ENCODE assay signal across 20 cellular contexts in genomic region chr19:48922548-48923490, GRCh38. TPM values are rescaled to one million over a fixed set of nuclear protein-coding genes. Genes with fewer than 3 reads are reported as not detected.
DNase-seq lines count a peak whose midpoint lies in the region; ATAC-seq, FAIRE-seq and TF ChIP-seq lines count a peak whose summit lies in the region.
"Had no signal": no experiment of that assay in that cellular context is flagged by ENCODE, and none has a peak within 500 bp of the region (broad histone marks: within the 10 kb centered on the region; RNA-seq: fewer than 3 reads in every experiment).

No MANE protein-coding gene starts in this region.

- H3K4me1 ChIP-seq in Caco-2 = no peaks in the 10 kb centered on the region
- H3K4me1 ChIP-seq in K562 (replicated peaks in 1 of 2; ENCODE audit: control insufficient read depth in 2 of 2, insufficient read depth in 2 of 2, low read length in 2 of 2) = peaks cover 10 to 16% of the 10 kb centered on the region in 2 experiments; a peak in 4 of 5 replicates
- H3K4me1 ChIP-seq in neural progenitor cell = no peaks in the 10 kb centered on the region
- H3K4me1 ChIP-seq in mesendoderm (ENCODE audit: control insufficient read depth, low read depth, low read length) = no peaks in the 10 kb centered on the region
- H3K4me1 ChIP-seq: HAP-1 had no signal

- no peak for TF ChIP-seq POLR2A in K562 (conservative IDR thresholded peaks at IDR 0.05)

- no peak for TF ChIP-seq EP300 in K562 (IDR thresholded peaks at IDR 0.05; ENCODE audit: low read length)

- H3K79me2 ChIP-seq in K562 (ENCODE audit: control insufficient read depth, insufficient read depth, low read length) (no peaks in the 10 kb centered on the region), neural progenitor cell (ENCODE audit: low read depth) (no peaks in the 10 kb centered on the region), mesendoderm (ENCODE audit: control insufficient read depth, insufficient read depth, low read length) (no peaks in the 10 kb centered on the region)

- H3K4me3 ChIP-seq in Caco-2 (ENCODE audit: low read depth, low read length) (no peak overlapping the region), H7 (ENCODE audit: insufficient read depth, low read depth, low read length) (no peak overlapping the region), K562 (no peak overlapping the region), neural progenitor cell (no peak overlapping the region), mesendoderm (ENCODE audit: low read length) (no peak overlapping the region)
- H3K4me3 ChIP-seq: BLaER1, HAP-1, MG63 had no signal

- CTCF ChIA-PET in Caco-2 (lab: Charles Lee) = no interaction called here
- CTCF ChIA-PET in K562 (lab: Yijun Ruan, JAX; ENCODE audit: low intra/inter-chr PET ratio) = no interaction called here

- intact Hi-C loops in Caco-2 (cut with micrococcal nuclease; ENCODE audit: unreplicated experiment) = no loop called here
- intact Hi-C loops in K562 (cut with micrococcal nuclease) = no loop called here

- WGBS in K562 (ENCODE audit: insufficient coverage, low coverage, missing lambda C conversion rate) = 88% methylated on average over 18 of the region's 18 CpGs
- no CpG with 5 or more reads among the region's 18 CpGs for WGBS in mesendoderm (ENCODE audit: extremely low coverage, insufficient coverage, low lambda C conversion rate)

- no peak overlapping the region for H2BK15ac ChIP-seq in mesendoderm (replicated peaks; ENCODE audit: low read depth)

- H3K4ac ChIP-seq in mesendoderm (ENCODE audit: low read depth, low read length) = no peak overlapping the region

- no peak overlapping the region for H2AFZ ChIP-seq in K562 (ENCODE audit: low read depth, low read length)
- no peak overlapping the region for H2AFZ ChIP-seq in neural progenitor cell (replicated peaks)

- peak overlapping the region; percentile 23 for H3K27ac Mint-ChIP-seq in Caco-2 (ENCODE audit: unreplicated experiment)
- H3K27ac Mint-ChIP-seq in neural progenitor cell = peak overlapping the region; percentile 65

- no peak overlapping the region for H3K23ac ChIP-seq in mesendoderm (ENCODE audit: low read length)

- H3K4me2 ChIP-seq in K562 (ENCODE audit: insufficient read depth, low read length) (no peak overlapping the region), neural progenitor cell (no peak overlapping the region), mesendoderm (ENCODE audit: low read length) (no peak overlapping the region)
- H3K4me2 ChIP-seq: BLaER1, KMS-11 had no signal

- DNase-seq in Caco-2 = no peak
- peak; percentile 40 for DNase-seq in H7
- no peak for DNase-seq in K562 (ENCODE audit: extremely low read depth in 1 of 4, low spot score in 3 of 4)
- no peak for DNase-seq in neural progenitor cell (ENCODE audit: low spot score)
- no peak for DNase-seq in H4 (ENCODE audit: low spot score)
- DNase-seq in mesendoderm = no peak
- DNase-seq: CD8-positive, alpha-beta memory T cell; DMS 273 treated with DMSO at 0.1 percent for 48 hours; MG63; NCI-H1105; NCI-H187; NCI-H69; NK-92 treated with Interleukin-12 subunit alpha and Interleukin-12 subunit beta, amount 100 ng/mL, for 24 hours; SHP77 had no signal

- no peaks in the 10 kb centered on the region for H3K27me3 ChIP-seq in Caco-2 (replicated peaks; ENCODE audit: control insufficient read depth, insufficient read depth, low read length)
- no peaks in the 10 kb centered on the region for H3K27me3 ChIP-seq in H7 (ENCODE audit: control insufficient read depth, insufficient read depth, low read length)
- H3K27me3 ChIP-seq in K562 (ENCODE audit: control insufficient read depth in 2 of 2, insufficient read depth in 2 of 2, low read length in 2 of 2) = no peaks in the 10 kb centered on the region
- no peaks in the 10 kb centered on the region for H3K27me3 ChIP-seq in neural progenitor cell
- no peaks in the 10 kb centered on the region for H3K27me3 ChIP-seq in mesendoderm (ENCODE audit: insufficient read depth, low read length, poor library complexity)
- H3K27me3 ChIP-seq: BLaER1, MG63 had no signal

- H3K36me3 Mint-ChIP-seq in Caco-2 (ENCODE audit: insufficient read depth, unreplicated experiment) (peaks cover 29% of the 10 kb centered on the region), neural progenitor cell (peaks cover 14% of the 10 kb centered on the region)

- in situ Hi-C loops in K562 (cut with MboI) = no loop called here

- no peaks in the 10 kb centered on the region for H3K4me1 Mint-ChIP-seq in Caco-2 (ENCODE audit: low read depth, unreplicated experiment)
- no peaks in the 10 kb centered on the region for H3K4me1 Mint-ChIP-seq in neural progenitor cell

- H4K8ac ChIP-seq in mesendoderm (ENCODE audit: low read depth, low read length) = no peak overlapping the region

- no peak for TF ChIP-seq RAD21 in K562 (CRISPR knock-in tag; conservative IDR thresholded peaks at IDR 0.05 in 1 of 2, IDR thresholded peaks at IDR 0.05 in 1 of 2)

- TSS peak; percentile 78 for BruUV-seq in Caco-2 (replicated peaks; lab: Mats Ljungman, UMichigan)
- BruUV-seq in K562 (replicated peaks; lab: Mats Ljungman, UMichigan) = TSS peak; percentile 83

- no peak overlapping the region for H3K56ac ChIP-seq in mesendoderm (ENCODE audit: low read length)

- H3K4me3 Mint-ChIP-seq in Caco-2 (ENCODE audit: unreplicated experiment) (no peak overlapping the region), neural progenitor cell (no peak overlapping the region)
- H3K4me3 Mint-ChIP-seq: CD8-positive, alpha-beta memory T cell had no signal

- POLR2A ChIA-PET in Caco-2 (lab: Charles Lee) (no interaction called here), K562 (lab: Yijun Ruan, JAX) (interaction anchor here (1.0 to 3.5 kb wide), 3 partner anchors 10 to 48 kb away, joined by 3 to 19 read pairs (median 4); partner anchors contain the start of gene DHDH)

- H3K9me3 ChIP-seq in Caco-2 (no peaks in the 10 kb centered on the region), K562 (replicated peaks; ENCODE audit: control insufficient read depth, insufficient read depth, low read depth, low read length) (no peaks in the 10 kb centered on the region), neural progenitor cell (ENCODE audit: low read depth) (no peaks in the 10 kb centered on the region)
- H3K9me3 ChIP-seq: BLaER1, HAP-1, MG63 had no signal

- no peaks in the 10 kb centered on the region for H3F3A ChIP-seq in neural progenitor cell (ENCODE audit: low read depth)

- FAIRE-seq in K562 (lab: Jason Lieb, UNC) = no peak

- H3K9ac ChIP-seq in K562 (ENCODE audit: insufficient read depth in 1 of 2, low read depth in 2 of 2, low read length in 2 of 2) (no peak overlapping the region), neural progenitor cell (no peak overlapping the region), mesendoderm (ENCODE audit: low read length) (no peak overlapping the region)
- H3K9ac ChIP-seq: BLaER1, KMS-11 had no signal

- H3K9me1 ChIP-seq in K562 (ENCODE audit: control insufficient read depth, insufficient read depth, low read length) = no peaks in the 10 kb centered on the region

- ATAC-seq in K562 (no peak), HG02763 (IDR thresholded peaks at IDR 0.05; ENCODE audit: unreplicated experiment) (no peak)
- ATAC-seq: SK-N-SH treated with all-trans-retinoic acid at 6 μM for 48 hours had no signal

- TF ChIP-seq CTCF in Caco-2 (IDR thresholded peaks at IDR 0.05; ENCODE audit: insufficient read depth in 1 of 2, low read depth in 1 of 2, low read length in 1 of 2, severe bottlenecking in 1 of 2, unreplicated experiment in 1 of 2) = no peak
- TF ChIP-seq CTCF in K562 (IDR thresholded peaks at IDR 0.05 in 2 of 3, conservative IDR thresholded peaks at IDR 0.05 in 1 of 3; ENCODE audit: insufficient read depth in 2 of 3, low read depth in 1 of 3, low read length in 3 of 3) = no peak
- no peak for TF ChIP-seq CTCF in neural progenitor cell (IDR thresholded peaks at IDR 0.05)

- no peak overlapping the region for H2BK5ac ChIP-seq in mesendoderm (ENCODE audit: low read length)

- no peak overlapping the region for H4K5ac ChIP-seq in mesendoderm (ENCODE audit: low read length)

- H3K9me3 Mint-ChIP-seq in Caco-2 (ENCODE audit: unreplicated experiment) = no peaks in the 10 kb centered on the region
- H3K9me3 Mint-ChIP-seq in neural progenitor cell = no peaks in the 10 kb centered on the region
- H3K9me3 Mint-ChIP-seq: CD8-positive, alpha-beta memory T cell had no signal

- no peaks in the 10 kb centered on the region for H3K79me1 ChIP-seq in mesendoderm (ENCODE audit: low read length)

- H4K20me1 ChIP-seq in K562 (replicated peaks; ENCODE audit: control insufficient read depth, insufficient read depth, low read length) = no peaks in the 10 kb centered on the region
- no peaks in the 10 kb centered on the region for H4K20me1 ChIP-seq in neural progenitor cell (ENCODE audit: low read depth)
- H4K20me1 ChIP-seq: BLaER1 had no signal

- H3K27ac ChIP-seq in K562 (ENCODE audit: extremely low read depth, low read depth, low read length) = no peak overlapping the region
- no peak overlapping the region for H3K27ac ChIP-seq in neural progenitor cell
- H3K27ac ChIP-seq in mesendoderm (ENCODE audit: low read depth, low read length) = no peak overlapping the region
- H3K27ac ChIP-seq: BLaER1, KMS-11 had no signal

- no peak overlapping the region for H2AK5ac ChIP-seq in mesendoderm (ENCODE audit: low read length)

- peaks cover 2% of the 10 kb centered on the region; the same call in 1 of the 2 replicates for H3K36me3 ChIP-seq in Caco-2 (ENCODE audit: control insufficient read depth, insufficient read depth, low read length)
- peaks cover 13% of the 10 kb centered on the region for H3K36me3 ChIP-seq in H7 (replicated peaks; ENCODE audit: control insufficient read depth, insufficient read depth, low read length)
- peaks cover 55% of the 10 kb centered on the region; the same call in 2 of the 3 replicates for H3K36me3 ChIP-seq in K562 (ENCODE audit: control insufficient read depth, insufficient read depth, low read length)
- H3K36me3 ChIP-seq in neural progenitor cell = no peaks in the 10 kb centered on the region
- H3K36me3 ChIP-seq in mesendoderm (ENCODE audit: control insufficient read depth, insufficient read depth, low read length) = peaks cover 2% of the 10 kb centered on the region

- no peaks in the 10 kb centered on the region for H3K27me3 Mint-ChIP-seq in Caco-2 (ENCODE audit: insufficient read depth, unreplicated experiment)
- H3K27me3 Mint-ChIP-seq in neural progenitor cell (ENCODE audit: insufficient read depth, low read depth) = no peaks in the 10 kb centered on the region
- H3K27me3 Mint-ChIP-seq: CD8-positive, alpha-beta memory T cell had no signal

- H3K18ac ChIP-seq in mesendoderm (ENCODE audit: low read length) = no peak overlapping the region

- H2BK120ac ChIP-seq in mesendoderm (ENCODE audit: low read depth, low read length) = no peak overlapping the region

RNA-seq across cellular contexts. Expression of gene DHDH, which starts 10.7 kb away (rescaled TPM):
- total RNA-seq in Caco-2 (2022) (2.6 and 3.3 TPM in 2 replicates), K562 (2014; rRNA removed) (1.1 and 1.5 TPM in 2 replicates), K562 (2014; rRNA removed; fragmentation: Illumina TruSeq; extraction: Trizol) (0.44 and 0.51 TPM in 2 replicates), K562 (2015; rRNA removed; fragmentation: Illumina TruSeq; extraction: Trizol) (0.76 and 1.2 TPM in 2 replicates), K562 (2021) (1.6 and 2.1 TPM in 2 replicates), neural progenitor cell (ENCODE audit: low replicate concordance) (1.6 TPM in 1 of 2 replicates, not detected in the other)
- not detected in 2 replicates for total RNA-seq in H7 (2014; rRNA removed; shearing (Covaris generic))
- total RNA-seq in K562 (2011; cell fraction: chromatin; rRNA removed; ENCODE audit: low replicate concordance) = 1.4 and 2.3 TPM in 2 replicates
- total RNA-seq in K562 (2011; cell fraction: nucleolus; rRNA removed) = 1.7 and 2.7 TPM in 2 replicates
- total RNA-seq in K562 (2011; cell fraction: nucleoplasm; rRNA removed) = 0.99 and 1.0 TPM in 2 replicates
- polyA plus RNA-seq in K562 (2011; rRNA removed) (1.9 and 4.2 TPM in 2 replicates), K562 (2014; fragmentation: Illumina TruSeq; extraction: Trizol) (0.37 and 1.2 TPM in 2 replicates), K562 (2014; fragmentation: Nextera tagmentation; extraction: Ambion mirVana) (under 1 TPM; 0.41 to 0.87 TPM), K562 (2014; rRNA removed) (1.3 and 1.6 TPM in 2 replicates)
- 4.5 and 4.6 TPM in 2 replicates for polyA plus RNA-seq in K562 (2011; cell fraction: cytosol; rRNA removed)
- 3.6 and 5.2 TPM in 2 replicates for polyA plus RNA-seq in K562 (2011; cell fraction: nucleus; rRNA removed)
- 2.2 and 4.5 TPM in 2 replicates for polyA plus RNA-seq in K562 (2012)
- polyA minus RNA-seq in K562 (2011; rRNA and poly(A)+ RNA removed) = 0.25 and 0.45 TPM in 2 replicates
- 2.7 TPM in 1 of 2 replicates, not detected in the other for polyA minus RNA-seq in K562 (2011; cell fraction: cytosol; rRNA and poly(A)+ RNA removed)
- 0.81 and 1.6 TPM in 2 replicates for polyA minus RNA-seq in K562 (2011; cell fraction: nucleus; rRNA and poly(A)+ RNA removed)
- total RNA-seq in H4 (2014; rRNA removed; shearing (Covaris generic)) = 0.27 TPM in 1 of 2 replicates, not detected in the other
- 0.27 TPM for polyA plus RNA-seq in mesendoderm (2013, experiment 1 of 2)
- polyA plus RNA-seq in mesendoderm (2013, experiment 2 of 2) = 0.36 TPM
- total RNA-seq: Daoy had no signal

RNA-seq across cellular contexts. Expression of gene NUCB1, which starts 22.7 kb away (rescaled TPM):
- total RNA-seq in Caco-2 (2022) = 140 and 142 TPM in 2 replicates
- total RNA-seq in H7 (2014; rRNA removed; shearing (Covaris generic)) = 173 and 203 TPM in 2 replicates
- 137 and 349 TPM in 2 replicates for total RNA-seq in K562 (2011; cell fraction: chromatin; rRNA removed; ENCODE audit: low replicate concordance)
- total RNA-seq in K562 (2011; cell fraction: nucleolus; rRNA removed) = 313 and 352 TPM in 2 replicates
- total RNA-seq in K562 (2011; cell fraction: nucleoplasm; rRNA removed) = 274 and 285 TPM in 2 replicates
- total RNA-seq in K562 (2014; rRNA removed) = 102 and 111 TPM in 2 replicates
- total RNA-seq in K562 (2014; rRNA removed; fragmentation: Illumina TruSeq; extraction: Trizol) = 25.5 and 42.5 TPM in 2 replicates
- total RNA-seq in K562 (2015; rRNA removed; fragmentation: Illumina TruSeq; extraction: Trizol) = 71.7 and 82.4 TPM in 2 replicates
- 138 and 153 TPM in 2 replicates for total RNA-seq in K562 (2021)
- 59.3 and 117 TPM in 2 replicates for polyA plus RNA-seq in K562 (2011; rRNA removed)
- 120 and 173 TPM in 2 replicates for polyA plus RNA-seq in K562 (2011; cell fraction: cytosol; rRNA removed)
- 155 and 191 TPM in 2 replicates for polyA plus RNA-seq in K562 (2011; cell fraction: nucleus; rRNA removed)
- 146 and 236 TPM in 2 replicates for polyA plus RNA-seq in K562 (2012)
- polyA plus RNA-seq in K562 (2014; fragmentation: Illumina TruSeq; extraction: Trizol) = 87.6 and 141 TPM in 2 replicates
- 1 to 10 TPM; 3.1 to 5.3 TPM for polyA plus RNA-seq in K562 (2014; fragmentation: Nextera tagmentation; extraction: Ambion mirVana)
- 133 and 139 TPM in 2 replicates for polyA plus RNA-seq in K562 (2014; rRNA removed)
- 33.7 and 41.4 TPM in 2 replicates for polyA minus RNA-seq in K562 (2011; rRNA and poly(A)+ RNA removed)
- 54.1 and 89.7 TPM in 2 replicates for polyA minus RNA-seq in K562 (2011; cell fraction: cytosol; rRNA and poly(A)+ RNA removed)
- 35.5 and 49.4 TPM in 2 replicates for polyA minus RNA-seq in K562 (2011; cell fraction: nucleus; rRNA and poly(A)+ RNA removed)
- total RNA-seq in neural progenitor cell (ENCODE audit: low replicate concordance) = 73.5 and 158 TPM in 2 replicates
- 199 and 224 TPM in 2 replicates for total RNA-seq in H4 (2014; rRNA removed; shearing (Covaris generic))
- 53.7 TPM for polyA plus RNA-seq in mesendoderm (2013, experiment 1 of 2)
- polyA plus RNA-seq in mesendoderm (2013, experiment 2 of 2) = 51.7 TPM

RNA-seq across cellular contexts. Expression of gene TULP2, which starts 24.3 kb away (rescaled TPM):
- total RNA-seq in Caco-2 (2022) (0.61 and 1.1 TPM in 2 replicates), K562 (2014; rRNA removed) (0.05 TPM in 1 of 2 replicates, not detected in the other), K562 (2014; rRNA removed; fragmentation: Illumina TruSeq; extraction: Trizol) (0.07 TPM in 1 of 2 replicates, not detected in the other), K562 (2015; rRNA removed; fragmentation: Illumina TruSeq; extraction: Trizol) (0.11 TPM in 2 replicates), K562 (2021) (0.89 and 1.5 TPM in 2 replicates), neural progenitor cell (ENCODE audit: low replicate concordance) (0.26 and 0.40 TPM in 2 replicates)
- 0.52 and 1.1 TPM in 2 replicates for total RNA-seq in H7 (2014; rRNA removed; shearing (Covaris generic))
- total RNA-seq in K562 (2011; cell fraction: chromatin; rRNA removed; ENCODE audit: low replicate concordance) = 0.46 and 1.5 TPM in 2 replicates
- total RNA-seq in K562 (2011; cell fraction: nucleolus; rRNA removed) = 1.2 and 1.7 TPM in 2 replicates
- total RNA-seq in K562 (2011; cell fraction: nucleoplasm; rRNA removed) = 0.53 and 2.4 TPM in 2 replicates
- polyA plus RNA-seq in K562 (2011; rRNA removed) (0.25 and 1.4 TPM in 2 replicates), K562 (2014; fragmentation: Illumina TruSeq; extraction: Trizol) (0.15 and 0.19 TPM in 2 replicates), K562 (2014; fragmentation: Nextera tagmentation; extraction: Ambion mirVana) (under 1 TPM in 1 of 2 experiments, not detected in 1; 0.18 TPM), K562 (2014; rRNA removed) (0.38 and 1.1 TPM in 2 replicates)
- 0.49 and 1.2 TPM in 2 replicates for polyA plus RNA-seq in K562 (2011; cell fraction: cytosol; rRNA removed)
- polyA plus RNA-seq in K562 (2011; cell fraction: nucleus; rRNA removed) = 0.37 and 2.6 TPM in 2 replicates
- 0.53 and 0.68 TPM in 2 replicates for polyA plus RNA-seq in K562 (2012)
- 0.53 and 0.90 TPM in 2 replicates for polyA minus RNA-seq in K562 (2011; rRNA and poly(A)+ RNA removed)
- polyA minus RNA-seq in K562 (2011; cell fraction: cytosol; rRNA and poly(A)+ RNA removed) = 2.3 TPM in 1 of 2 replicates, not detected in the other
- 0.78 TPM in 1 of 2 replicates, not detected in the other for polyA minus RNA-seq in K562 (2011; cell fraction: nucleus; rRNA and poly(A)+ RNA removed)
- total RNA-seq in H4 (2014; rRNA removed; shearing (Covaris generic)) = not detected in 2 replicates
- polyA plus RNA-seq in mesendoderm (2013, experiment 1 of 2) = 0.31 TPM
- polyA plus RNA-seq in mesendoderm (2013, experiment 2 of 2) = 0.21 TPM
- total RNA-seq: CD8-positive, alpha-beta memory T cell; Daoy had no signal
- polyA plus RNA-seq: CD8-positive, alpha-beta memory T cell had no signal

RNA-seq across cellular contexts. Expression of gene BAX, which starts 31.9 kb away (rescaled TPM):
- total RNA-seq in Caco-2 (2022) (107 and 110 TPM in 2 replicates), K562 (2014; rRNA removed) (44.5 and 62.0 TPM in 2 replicates), K562 (2014; rRNA removed; fragmentation: Illumina TruSeq; extraction: Trizol) (22.1 and 23.0 TPM in 2 replicates), K562 (2015; rRNA removed; fragmentation: Illumina TruSeq; extraction: Trizol) (41.3 and 46.5 TPM in 2 replicates), K562 (2021) (95.4 and 98.5 TPM in 2 replicates), neural progenitor cell (ENCODE audit: low replicate concordance) (35.8 and 79.2 TPM in 2 replicates)
- 57.8 and 72.6 TPM in 2 replicates for total RNA-seq in H7 (2014; rRNA removed; shearing (Covaris generic))
- total RNA-seq in K562 (2011; cell fraction: chromatin; rRNA removed; ENCODE audit: low replicate concordance) = 47.4 and 110 TPM in 2 replicates
- total RNA-seq in K562 (2011; cell fraction: nucleolus; rRNA removed) = 95.2 and 106 TPM in 2 replicates
- total RNA-seq in K562 (2011; cell fraction: nucleoplasm; rRNA removed) = 67.2 and 75.0 TPM in 2 replicates
- polyA plus RNA-seq in K562 (2011; rRNA removed) (51.2 and 56.6 TPM in 2 replicates), K562 (2014; fragmentation: Illumina TruSeq; extraction: Trizol) (67.5 and 79.1 TPM in 2 replicates), K562 (2014; fragmentation: Nextera tagmentation; extraction: Ambion mirVana) (1 to 10 TPM; 3.2 to 5.5 TPM), K562 (2014; rRNA removed) (69.6 and 79.5 TPM in 2 replicates)
- 75.9 and 134 TPM in 2 replicates for polyA plus RNA-seq in K562 (2011; cell fraction: cytosol; rRNA removed)
- polyA plus RNA-seq in K562 (2011; cell fraction: nucleus; rRNA removed) = 94.1 and 129 TPM in 2 replicates
- 105 and 115 TPM in 2 replicates for polyA plus RNA-seq in K562 (2012)
- 13.0 and 20.5 TPM in 2 replicates for polyA minus RNA-seq in K562 (2011; rRNA and poly(A)+ RNA removed)
- polyA minus RNA-seq in K562 (2011; cell fraction: cytosol; rRNA and poly(A)+ RNA removed) = 37.3 and 38.6 TPM in 2 replicates
- polyA minus RNA-seq in K562 (2011; cell fraction: nucleus; rRNA and poly(A)+ RNA removed) = 30.5 and 33.0 TPM in 2 replicates
- total RNA-seq in H4 (2014; rRNA removed; shearing (Covaris generic)) = 132 and 135 TPM in 2 replicates
- 77.7 TPM for polyA plus RNA-seq in mesendoderm (2013, experiment 1 of 2)
- 82.3 TPM for polyA plus RNA-seq in mesendoderm (2013, experiment 2 of 2)

RNA-seq across cellular contexts. Expression of gene FTL, which starts 42.3 kb away (rescaled TPM):
- total RNA-seq in Caco-2 (2022) = 2,542 and 2,963 TPM in 2 replicates
- 2,437 and 3,282 TPM in 2 replicates for total RNA-seq in H7 (2014; rRNA removed; shearing (Covaris generic))
- 116 and 227 TPM in 2 replicates for total RNA-seq in K562 (2011; cell fraction: chromatin; rRNA removed; ENCODE audit: low replicate concordance)
- total RNA-seq in K562 (2011; cell fraction: nucleolus; rRNA removed) = 251 and 284 TPM in 2 replicates
- 546 and 1,281 TPM in 2 replicates for total RNA-seq in K562 (2011; cell fraction: nucleoplasm; rRNA removed)
- 3,611 and 4,100 TPM in 2 replicates for total RNA-seq in K562 (2014; rRNA removed)
- 2,821 and 3,420 TPM in 2 replicates for total RNA-seq in K562 (2014; rRNA removed; fragmentation: Illumina TruSeq; extraction: Trizol)
- 4,574 and 5,040 TPM in 2 replicates for total RNA-seq in K562 (2015; rRNA removed; fragmentation: Illumina TruSeq; extraction: Trizol)
- total RNA-seq in K562 (2021) = 3,376 and 3,459 TPM in 2 replicates
- polyA plus RNA-seq in K562 (2011; rRNA removed) = 1,231 and 2,161 TPM in 2 replicates
- 5,138 and 6,086 TPM in 2 replicates for polyA plus RNA-seq in K562 (2011; cell fraction: cytosol; rRNA removed)
- polyA plus RNA-seq in K562 (2011; cell fraction: nucleus; rRNA removed) = 1,631 and 1,635 TPM in 2 replicates
- polyA plus RNA-seq in K562 (2012) = 3,654 and 5,025 TPM in 2 replicates
- polyA plus RNA-seq in K562 (2014; fragmentation: Illumina TruSeq; extraction: Trizol) = 6,461 and 6,790 TPM in 2 replicates
- over 10,000 TPM; 17,458 to 27,415 TPM for polyA plus RNA-seq in K562 (2014; fragmentation: Nextera tagmentation; extraction: Ambion mirVana)
- 3,965 and 4,994 TPM in 2 replicates for polyA plus RNA-seq in K562 (2014; rRNA removed)
- 536 and 548 TPM in 2 replicates for polyA minus RNA-seq in K562 (2011; rRNA and poly(A)+ RNA removed)
- 790 and 999 TPM in 2 replicates for polyA minus RNA-seq in K562 (2011; cell fraction: cytosol; rRNA and poly(A)+ RNA removed)
- 171 and 269 TPM in 2 replicates for polyA minus RNA-seq in K562 (2011; cell fraction: nucleus; rRNA and poly(A)+ RNA removed)
- 989 and 1,798 TPM in 2 replicates for total RNA-seq in neural progenitor cell (ENCODE audit: low replicate concordance)
- 22,782 and 25,960 TPM in 2 replicates for total RNA-seq in H4 (2014; rRNA removed; shearing (Covaris generic))
- 2,631 TPM for polyA plus RNA-seq in mesendoderm (2013, experiment 1 of 2)
- polyA plus RNA-seq in mesendoderm (2013, experiment 2 of 2) = 2,464 TPM
